ENCODE assay signal across 8 cellular contexts in the genomic region with DNA sequence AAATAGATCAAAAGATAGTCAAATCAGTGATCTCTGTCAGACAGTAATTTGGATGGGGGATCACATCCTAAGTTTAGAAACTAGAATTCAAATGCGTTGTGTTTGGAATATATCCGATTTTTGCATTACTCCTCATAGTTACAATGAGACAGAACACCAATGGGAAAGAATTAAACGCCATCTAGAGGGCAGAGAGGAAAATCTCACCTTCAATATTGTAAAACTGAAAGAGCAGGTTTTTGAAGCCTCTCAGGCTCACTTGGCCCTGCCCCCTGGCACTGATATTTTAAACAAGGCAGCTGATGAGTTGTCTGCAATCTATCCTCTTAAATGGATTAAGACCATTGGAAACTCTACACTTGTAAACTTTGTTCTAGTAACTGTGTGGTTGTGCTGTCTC.
DNase-seq lines count a peak whose midpoint lies in the region; ATAC-seq, FAIRE-seq and TF ChIP-seq lines count a peak whose summit lies in the region.

No MANE protein-coding gene starts in this region.

- no peak for FAIRE-seq in GM19239 (lab: Jason Lieb, UNC)

- in situ Hi-C loops in GM13977 (cut with MboI; ENCODE audit: low pct_unique_long_range_greater_than_20kb, low sequenced_read_pairs, unreplicated experiment) = no loop called here

- ATAC-seq in HG03432 (IDR thresholded peaks at IDR 0.05; ENCODE audit: unreplicated experiment) (no peak), GM18909 (IDR thresholded peaks at IDR 0.05; ENCODE audit: poor library complexity, unreplicated experiment) (no peak), HG03460 (IDR thresholded peaks at IDR 0.05; ENCODE audit: unreplicated experiment) (no peak)

- DNase-seq in AG20443 (ENCODE audit: low spot score) = peak; percentile 47
- DNase-seq in GM13977 (ENCODE audit: low spot score) = no peak
- peak; percentile 40 for DNase-seq in SHP77 treated with DMSO at 0.1 percent for 48 hours (lab: John Stamatoyannopoulos, UW)
- peak; percentile 34 for DNase-seq in left kidney (ENCODE audit: low read depth, low spot score)
- no peak for DNase-seq in GM19239 (ENCODE audit: insufficient read length, low spot score)

- peak; percentile 47 for TF ChIP-seq CTCF in GM13977 (IDR thresholded peaks at IDR 0.05; ENCODE audit: extremely low read depth, insufficient read depth, missing control alignments)

Comparison
In these comparisons a context has a peak if more than half of its experiments do, and no peak if none do; other contexts are left out.
1. DNase-seq: peak in AG20443 (single experiment), SHP77 treated with DMSO at 0.1 percent for 48 hours (single experiment) and left kidney (single experiment); none in GM13977 (single experiment) and GM19239 (single experiment).